In the genomic region with DNA sequence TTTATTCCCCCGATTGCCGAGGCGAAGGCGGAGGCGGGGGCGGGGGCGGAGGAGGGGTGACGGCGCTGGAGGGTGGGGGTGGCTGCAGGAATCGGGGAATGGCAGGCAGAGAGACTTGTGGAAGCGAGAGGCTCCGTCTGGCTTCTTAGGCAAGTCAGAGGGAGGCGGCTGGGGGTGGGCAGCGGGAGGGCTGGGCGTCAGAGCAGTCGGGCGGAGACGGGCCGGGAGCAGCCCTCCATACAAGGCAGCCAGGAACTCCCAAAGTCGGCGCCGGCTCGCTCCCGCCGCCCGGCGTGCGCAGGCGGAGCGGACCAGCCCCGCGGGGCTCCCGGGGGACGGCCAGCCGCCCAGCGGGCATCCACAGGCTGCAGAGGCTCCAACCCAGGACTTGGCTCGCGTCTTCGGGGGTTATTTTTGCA, we compare ENCODE assay signal across 8 cellular contexts. TPM values are rescaled to one million over a fixed set of nuclear protein-coding genes. Genes with fewer than 3 reads are reported as not detected.
DNase-seq lines count a peak whose midpoint lies in the region; ATAC-seq and TF ChIP-seq lines count a peak whose summit lies in the region.

No MANE protein-coding gene starts in this region.

- H3K27me3 ChIP-seq in GM06990 (replicated peaks; ENCODE audit: control insufficient read depth, insufficient read depth, low read length): no peaks in the 10 kb centered on the region; the same call in 1 of the 2 replicates
- no peaks in the 10 kb centered on the region for H3K27me3 ChIP-seq in MG63
- H3K27me3 ChIP-seq in thoracic aorta (replicated peaks; ENCODE audit: insufficient read depth): no peaks in the 10 kb centered on the region

- H3K27ac ChIP-seq in thoracic aorta: peak overlapping the region; percentile 84 to 95

- DNase-seq in GM06990 (ENCODE audit: extremely low read depth, insufficient read length): peak; percentile 6
- peak; percentile 81 for DNase-seq in MG63
- peak; percentile 69 for DNase-seq in SKM-1 (lab: John Stamatoyannopoulos, UW; ENCODE audit: unreplicated experiment)
- no peak for DNase-seq in epithelial cell of proximal tubule (ENCODE audit: low read depth)
- DNase-seq in mesenteric fat pad (ENCODE audit: low spot score): peak; percentile 92
- DNase-seq in thoracic aorta (ENCODE audit: low spot score): peak; percentile 66

- H3K36me3 ChIP-seq in GM06990 (ENCODE audit: control insufficient read depth, insufficient read depth, low read length) (no peaks in the 10 kb centered on the region), MG63 (no peaks in the 10 kb centered on the region), thoracic aorta (no peaks in the 10 kb centered on the region)

- H3K4me3 ChIP-seq in GM06990 (replicated peaks; ENCODE audit: low read depth, low read length) (no peak overlapping the region; the same call in 1 of the 2 replicates), MG63 (peak overlapping the region; percentile 65), epithelial cell of proximal tubule (ENCODE audit: low read depth, low read length) (peak overlapping the region; percentile 66), thoracic aorta (peak overlapping the region; percentile 96)

- H3K4me1 ChIP-seq in thoracic aorta (ENCODE audit: control insufficient read depth in 1 of 2, low read depth in 2 of 2): peaks cover 12 to 16% of the 10 kb centered on the region in 2 donors

- TF ChIP-seq CTCF in GM06990 (IDR thresholded peaks at IDR 0.05; ENCODE audit: insufficient read depth, low read length, poor library complexity, severe bottlenecking): no peak
- no peak for TF ChIP-seq CTCF in epithelial cell of proximal tubule (conservative IDR thresholded peaks at IDR 0.05; ENCODE audit: low read depth, low read length)
- peak; percentile 34 for TF ChIP-seq CTCF in thoracic aorta (IDR thresholded peaks at IDR 0.05)

- ATAC-seq in thoracic aorta (ENCODE audit: insufficient number of reproducible peaks, low FRiP score, low read depth) (peak; percentile 72), HG03175 (IDR thresholded peaks at IDR 0.05; ENCODE audit: unreplicated experiment) (no peak), HG03280 (IDR thresholded peaks at IDR 0.05; ENCODE audit: unreplicated experiment) (no peak)

- H3K9me3 ChIP-seq in MG63 (no peaks in the 10 kb centered on the region), thoracic aorta (no peaks in the 10 kb centered on the region)

RNA-seq across cellular contexts. Expression of a gene that starts 0.2 kb away (rescaled TPM):
- 2.9 and 9.7 TPM in 2 replicates for total RNA-seq in MG63 (2014; rRNA removed; shearing (Covaris generic); ENCODE audit: low replicate concordance)
- total RNA-seq in epithelial cell of proximal tubule: 3.5 and 6.1 TPM in 2 replicates
- 33.5 TPM for total RNA-seq in mesenteric fat pad
- total RNA-seq in thoracic aorta: 10 to 100 TPM; 44.4 to 44.7 TPM
